ENCODE assay signal across 17 cellular contexts in genomic region chr1:81406292-81406691, GRCh38.
"Had no signal": no experiment of that assay in that cellular context is flagged by ENCODE, and none has a peak within 500 bp of the region (broad histone marks: within the 10 kb centered on the region; RNA-seq: fewer than 3 reads in every experiment).

No MANE protein-coding gene starts in this region.

- H3K9ac ChIP-seq: parathyroid adenoma had no signal

- H3K36me3 Mint-ChIP-seq: activated naive CD4-positive, alpha-beta T cell treated with anti-CD3 and anti-CD28 coated beads, Interleukin-2, amount 50 U/mL, for 72 hours had no signal

- H3K27ac ChIP-seq: parathyroid adenoma, skin epidermis, tibial nerve had no signal

- H3K36me3 ChIP-seq: heart left ventricle, tibial nerve had no signal

- H3K4me1 ChIP-seq: parathyroid adenoma had no signal

- DNase-seq: activated B cell treated with CpG ODN at 0.5 μM for 24 hours; activated CD4-positive, alpha-beta T cell treated with anti-CD3 and anti-CD28 coated beads, Interleukin-2, amount 10 ng/mL, durations not matched to agents 7 days and 5 days; activated T-cell treated with anti-CD3 and anti-CD28 coated beads for 4 hours; anterior cingulate cortex; dorsolateral prefrontal cortex; foreskin melanocyte; heart left ventricle; kidney; left ventricle myocardium superior; retina had no signal

- H3K27ac Mint-ChIP-seq: activated B cell treated with CpG ODN at 0.5 μM for 24 hours; activated CD4-positive, alpha-beta T cell treated with anti-CD3 and anti-CD28 coated beads, Interleukin-2, amount 10 ng/mL, durations not matched to agents 7 days and 5 days; activated naive CD4-positive, alpha-beta T cell treated with anti-CD3 and anti-CD28 coated beads, Interleukin-2, amount 50 U/mL, for 72 hours; activated T-helper 2 cell treated with anti-CD3 and anti-CD28 coated beads, Interferon-gamma antibody, Interleukin-2, Interleukin-4, amounts not matched to agents 10 μg/mL and 5 μg/mL and 100 μg/mL, durations not matched to agents 14 hours and 24 hours and 36 hours; T-helper 1 cell treated with Interleukin-12 subunit alpha and Interleukin-12 subunit beta and Interleukin-4 antibody, amounts not matched to agents 30 μg/mL and 1 μg/mL, for 36 hours had no signal

- H3K4me3 ChIP-seq: dorsolateral prefrontal cortex, heart left ventricle, skin epidermis, tibial nerve had no signal

- H3K9me3 ChIP-seq: heart left ventricle, tibial nerve had no signal

- H3K9me3 Mint-ChIP-seq: activated B cell treated with CpG ODN at 0.5 μM for 24 hours; activated CD4-positive, alpha-beta T cell treated with anti-CD3 and anti-CD28 coated beads, Interleukin-2, amount 10 ng/mL, durations not matched to agents 7 days and 5 days; activated T-helper 2 cell treated with anti-CD3 and anti-CD28 coated beads, Interferon-gamma antibody, Interleukin-2, Interleukin-4, amounts not matched to agents 10 μg/mL and 5 μg/mL and 100 μg/mL, durations not matched to agents 14 hours and 24 hours and 36 hours; T-helper 1 cell treated with Interleukin-12 subunit alpha and Interleukin-12 subunit beta and Interleukin-4 antibody, amounts not matched to agents 30 μg/mL and 1 μg/mL, for 36 hours had no signal

- ATAC-seq: activated naive CD4-positive, alpha-beta T cell treated with anti-CD3 and anti-CD28 coated beads, Interleukin-2, amount 50 U/mL, for 72 hours; left ventricle myocardium superior; SK-N-SH treated with all-trans-retinoic acid at 6 μM for 48 hours had no signal

- H3K27me3 ChIP-seq: heart left ventricle, tibial nerve had no signal

- H3K27me3 Mint-ChIP-seq: activated B cell treated with CpG ODN at 0.5 μM for 24 hours; activated CD4-positive, alpha-beta T cell treated with anti-CD3 and anti-CD28 coated beads, Interleukin-2, amount 10 ng/mL, durations not matched to agents 7 days and 5 days had no signal

- H3K4me1 Mint-ChIP-seq: activated B cell treated with CpG ODN at 0.5 μM for 24 hours; activated CD4-positive, alpha-beta T cell treated with anti-CD3 and anti-CD28 coated beads, Interleukin-2, amount 10 ng/mL, durations not matched to agents 7 days and 5 days had no signal

- H3K4me3 Mint-ChIP-seq: activated B cell treated with CpG ODN at 0.5 μM for 24 hours; activated CD4-positive, alpha-beta T cell treated with anti-CD3 and anti-CD28 coated beads, Interleukin-2, amount 10 ng/mL, durations not matched to agents 7 days and 5 days; T-helper 1 cell treated with Interleukin-12 subunit alpha and Interleukin-12 subunit beta and Interleukin-4 antibody, amounts not matched to agents 30 μg/mL and 1 μg/mL, for 36 hours had no signal
